1 cellular context compared by ENCODE assay signal in genomic region chr1:2548068-2548589, GRCh38.
TF ChIP-seq lines count a peak whose summit lies in the region.

No MANE protein-coding gene starts in this region.

TF ChIP-seq in HepG2, 621 proteins besides CTCF, POLR2A, EP300 and RAD21 (continued from another document):
- TF ChIP-seq REPIN1 (CRISPR knock-in tag; IDR thresholded peaks at IDR 0.05; ENCODE audit: borderline replicate concordance, low read depth): peak; percentile 34; the same call in 1 of the 2 replicates
- TF ChIP-seq UBTF (CRISPR knock-in tag; IDR thresholded peaks at IDR 0.05): peak; percentile 64
- TF ChIP-seq SRSF1 (optimal IDR thresholded peaks at IDR 0.05; ENCODE audit: low read depth, low read length): no peak
- TF ChIP-seq POLR2G (IDR thresholded peaks at IDR 0.05; ENCODE audit: low read depth, low read length): no peak
- TF ChIP-seq ELF1 (CRISPR knock-in tag; IDR thresholded peaks at IDR 0.05): peak; percentile 74
- TF ChIP-seq BORCS8-MEF2B (CRISPR knock-in tag; IDR thresholded peaks at IDR 0.05): 0 out of 2 replicates have a peak, but pooled peaks have one; percentile 13
- TF ChIP-seq SNAI1 (CRISPR knock-in tag; IDR thresholded peaks at IDR 0.05; ENCODE audit: borderline replicate concordance): 0 out of 2 replicates have a peak, but pooled peaks have one; percentile 18
- TF ChIP-seq ZNF20 (CRISPR knock-in tag; IDR thresholded peaks at IDR 0.05): peak; percentile 77; the same call in 1 of the 2 replicates
- TF ChIP-seq HDAC2 (CRISPR knock-in tag; IDR thresholded peaks at IDR 0.05): peak; percentile 26; the same call in 1 of the 2 replicates
- peak; percentile 67; the same call in 1 of the 2 replicates for TF ChIP-seq ZBTB7A (CRISPR knock-in tag; IDR thresholded peaks at IDR 0.05)
- no peak for TF ChIP-seq PRDM15 (CRISPR knock-in tag; IDR thresholded peaks at IDR 0.05)
- TF ChIP-seq ZFAT (CRISPR knock-in tag; conservative IDR thresholded peaks at IDR 0.05): no peak
- TF ChIP-seq ZNF34 (CRISPR knock-in tag; IDR thresholded peaks at IDR 0.05; ENCODE audit: borderline replicate concordance): 0 out of 2 replicates have a peak, but pooled peaks have one; percentile 64
- no peak for TF ChIP-seq JUNB (CRISPR knock-in tag; IDR thresholded peaks at IDR 0.05; ENCODE audit: borderline replicate concordance)
- no peak for TF ChIP-seq PLRG1 (conservative IDR thresholded peaks at IDR 0.05)
- peak; percentile 10; the same call in 1 of the 2 replicates for TF ChIP-seq ZNF44 (CRISPR knock-in tag; IDR thresholded peaks at IDR 0.05)
- peak; percentile 82 for TF ChIP-seq HDAC1 (CRISPR knock-in tag; IDR thresholded peaks at IDR 0.05)
- TF ChIP-seq STAG1 (CRISPR knock-in tag; IDR thresholded peaks at IDR 0.05): peak; percentile 89
- TF ChIP-seq TARDBP (CRISPR knock-in tag; IDR thresholded peaks at IDR 0.05): peak; percentile 42; the same call in 1 of the 2 replicates
- peak; percentile 51; the same call in 1 of the 2 replicates for TF ChIP-seq PATZ1 (CRISPR knock-in tag; IDR thresholded peaks at IDR 0.05)
- TF ChIP-seq ESRRA (CRISPR knock-in tag; IDR thresholded peaks at IDR 0.05; ENCODE audit: low read depth): peak; percentile 55; the same call in 1 of the 2 replicates
- TF ChIP-seq ZFX (CRISPR knock-in tag; IDR thresholded peaks at IDR 0.05; ENCODE audit: low read depth): peak; percentile 29; the same call in 1 of the 2 replicates
- peak; percentile 41 for TF ChIP-seq ZNF407 (CRISPR knock-in tag; IDR thresholded peaks at IDR 0.05; ENCODE audit: not compliant biosample characterization)
- TF ChIP-seq ZC3H13 (CRISPR knock-in tag; IDR thresholded peaks at IDR 0.05): peak; percentile 27; the same call in 1 of the 2 replicates
- peak; percentile 14; the same call in 1 of the 2 replicates for TF ChIP-seq ZNF576 (CRISPR knock-in tag; IDR thresholded peaks at IDR 0.05)
- 0 out of 2 replicates have a peak, but pooled peaks have one; percentile 12 for TF ChIP-seq ZBTB2 (CRISPR knock-in tag; IDR thresholded peaks at IDR 0.05; ENCODE audit: low read depth)
- no peak for TF ChIP-seq ZBTB7B (CRISPR knock-in tag; IDR thresholded peaks at IDR 0.05)
- peak; percentile 60; the same call in 1 of the 2 replicates for TF ChIP-seq HBP1 (CRISPR knock-in tag; IDR thresholded peaks at IDR 0.05; ENCODE audit: low read depth)
- TF ChIP-seq FOSL2 (CRISPR knock-in tag; IDR thresholded peaks at IDR 0.05): peak; percentile 47; the same call in 1 of the 2 replicates
- 0 out of 2 replicates have a peak, but pooled peaks have one; percentile 12 for TF ChIP-seq THAP11 (CRISPR knock-in tag; IDR thresholded peaks at IDR 0.05)
- no peak for TF ChIP-seq LCORL (IDR thresholded peaks at IDR 0.05)
- no peak for TF ChIP-seq LCORL (CRISPR knock-in tag; IDR thresholded peaks at IDR 0.05)
- TF ChIP-seq ZEB1 (IDR thresholded peaks at IDR 0.05; ENCODE audit: insufficient replicate concordance, low read depth): peak; percentile 63
